8 cellular contexts compared by ENCODE assay signal in the genomic region with DNA sequence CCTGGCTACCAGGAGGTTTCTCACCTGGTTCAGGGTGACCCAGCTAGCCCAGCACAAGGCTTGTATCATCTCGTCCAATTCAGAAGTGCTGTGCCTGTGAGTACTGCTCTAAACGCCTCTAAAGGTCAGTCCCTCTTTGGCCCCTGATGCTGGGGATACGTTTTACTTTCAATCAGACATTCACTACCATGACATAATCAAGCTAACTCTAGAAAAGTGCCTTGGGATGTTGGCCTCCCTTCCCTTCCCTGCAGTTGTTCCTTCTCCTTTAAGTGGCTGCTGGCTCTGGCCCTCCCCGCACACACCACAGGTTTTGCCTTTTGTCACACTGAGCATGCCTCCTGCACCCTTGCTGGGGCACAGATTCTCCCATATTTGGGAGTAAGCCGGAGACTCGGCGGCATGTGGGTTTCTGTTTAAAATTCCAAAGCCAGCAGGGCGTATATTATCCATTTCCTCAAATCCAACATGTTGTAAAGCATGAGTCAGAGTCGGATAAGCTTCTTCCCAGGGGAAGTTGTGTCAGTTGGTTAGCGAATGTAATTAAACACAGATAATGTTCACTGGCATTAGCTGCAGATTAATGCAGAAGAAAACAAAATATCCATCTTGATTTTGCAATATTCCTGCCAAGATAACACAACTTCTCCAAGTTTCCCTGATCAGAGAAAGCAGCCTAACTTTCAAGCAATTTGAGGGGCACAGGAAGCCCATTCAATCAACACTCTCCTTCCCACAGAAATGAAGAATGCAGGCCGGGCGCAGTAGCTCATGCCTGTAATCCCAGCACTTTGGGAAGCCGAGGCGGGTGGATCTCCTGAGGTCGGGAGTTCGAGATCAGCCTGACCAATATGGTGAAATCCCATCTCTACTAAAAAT. TPM values are rescaled to one million over a fixed set of nuclear protein-coding genes. Genes with fewer than 3 reads are reported as not detected.
DNase-seq lines count a peak whose midpoint lies in the region; ATAC-seq and TF ChIP-seq lines count a peak whose summit lies in the region.

No MANE protein-coding gene starts in this region.

- H3K27me3 Mint-ChIP-seq in H9 (ENCODE audit: low read depth): no peaks in the 10 kb centered on the region
- H3K27me3 Mint-ChIP-seq in neural progenitor cell (ENCODE audit: insufficient read depth, low read depth): peaks cover 13% of the 10 kb centered on the region

- TF ChIP-seq CTCF in H9 (conservative IDR thresholded peaks at IDR 0.05) (no peak), fibroblast of pulmonary artery (IDR thresholded peaks at IDR 0.05; ENCODE audit: low read length, missing control alignments) (no peak), neural progenitor cell (IDR thresholded peaks at IDR 0.05) (no peak)

- H3K18ac ChIP-seq in H9 (ENCODE audit: insufficient read length, low read depth, low read length): peak overlapping the region; percentile 91

- H3K23me2 ChIP-seq in H9 (ENCODE audit: insufficient read length, low read depth, low read length, poor library complexity, severe bottlenecking): no peaks in the 10 kb centered on the region

- H2BK15ac ChIP-seq in H9 (ENCODE audit: low read depth, low read length): no peak overlapping the region

- H3K14ac ChIP-seq in H9 (ENCODE audit: insufficient read depth, low read length): peak overlapping the region; percentile 77; the same call in 1 of the 2 replicates

- peak overlapping the region; percentile 57 for H3K56ac ChIP-seq in H9 (ENCODE audit: insufficient read length, low read depth, low read length)

- H3F3A ChIP-seq in neural progenitor cell (ENCODE audit: low read depth): peaks cover 57% of the 10 kb centered on the region

- H2BK5ac ChIP-seq in H9 (ENCODE audit: insufficient read length, low read length): peak overlapping the region; percentile 70

- H3K4me3 ChIP-seq in SK-N-MC: peak overlapping the region; percentile 39
- H3K4me3 ChIP-seq in fibroblast of pulmonary artery (replicated peaks; ENCODE audit: low read depth, low read length): peak overlapping the region; percentile 15
- H3K4me3 ChIP-seq in neural progenitor cell: peak overlapping the region; percentile 15

- peak overlapping the region; percentile 98 for H3K27ac ChIP-seq in H9 (ENCODE audit: insufficient read length, low read depth, low read length)
- peak overlapping the region; percentile 91 for H3K27ac ChIP-seq in SK-N-MC
- H3K27ac ChIP-seq in neural progenitor cell: peak overlapping the region; percentile 96

- no peaks in the 10 kb centered on the region for H3K79me1 ChIP-seq in H9 (ENCODE audit: insufficient read depth, low read depth, low read length, poor library complexity, severe bottlenecking)

- no peak overlapping the region for H4K8ac ChIP-seq in H9 (replicated peaks; ENCODE audit: insufficient read length, low read depth, low read length)

- WGBS in H9 (ENCODE audit: extremely low coverage, insufficient read length, low lambda C conversion rate): no CpG with 5 or more reads among the region's 16 CpGs

- no peaks in the 10 kb centered on the region for H3K36me3 ChIP-seq in SK-N-MC (ENCODE audit: insufficient read depth, low read length)
- no peaks in the 10 kb centered on the region for H3K36me3 ChIP-seq in neural progenitor cell

- H4K20me1 ChIP-seq in H9 (ENCODE audit: control insufficient read depth, insufficient read depth, insufficient read length) (no peaks in the 10 kb centered on the region), neural progenitor cell (ENCODE audit: low read depth) (no peaks in the 10 kb centered on the region)

- ATAC-seq in HG03469 (IDR thresholded peaks at IDR 0.05; ENCODE audit: unreplicated experiment): no peak
- ATAC-seq in HG03135 (IDR thresholded peaks at IDR 0.05; ENCODE audit: unreplicated experiment): no peak
- no peak for ATAC-seq in GM19035 (IDR thresholded peaks at IDR 0.05; ENCODE audit: unreplicated experiment)

- H3K4me2 ChIP-seq in H9 (ENCODE audit: insufficient read depth, insufficient read length, low read length): peak overlapping the region; percentile 29
- H3K4me2 ChIP-seq in neural progenitor cell: peak overlapping the region; percentile 52

- no peak overlapping the region for H2AFZ ChIP-seq in H9 (ENCODE audit: low read length)
- peak overlapping the region; percentile 1 for H2AFZ ChIP-seq in neural progenitor cell (replicated peaks)

- H2BK20ac ChIP-seq in H9 (ENCODE audit: low read depth, low read length, poor library complexity, severe bottlenecking): no peak overlapping the region

- no peak overlapping the region for H4K5ac ChIP-seq in H9 (ENCODE audit: insufficient read length, low read depth, low read length)

- H3K9me3 Mint-ChIP-seq in H9 (no peaks in the 10 kb centered on the region), neural progenitor cell (no peaks in the 10 kb centered on the region)

- peak overlapping the region; percentile 35 for H3K9ac ChIP-seq in H9 (ENCODE audit: extremely low read depth, insufficient read length, low read length)
- peak overlapping the region; percentile 69 for H3K9ac ChIP-seq in SK-N-MC (ENCODE audit: insufficient read length)
- H3K9ac ChIP-seq in neural progenitor cell: no peak overlapping the region

- no peak overlapping the region for H3K23ac ChIP-seq in H9 (ENCODE audit: insufficient read length, low read depth, low read length)

- DNase-seq in H9: peak; percentile 98
- peak; percentile 94 for DNase-seq in SK-N-MC (ENCODE audit: low read depth, low spot score)
- peak; percentile 99 for DNase-seq in fibroblast of pulmonary artery (ENCODE audit: low read depth)
- peak; percentile 95 for DNase-seq in neural progenitor cell (ENCODE audit: low spot score)
- DNase-seq in OCI-M1 (lab: John Stamatoyannopoulos, UW): no peak

- peaks cover 47 to 72% of the 10 kb centered on the region in 2 experiments for H3K4me1 Mint-ChIP-seq in H9
- peaks cover 56% of the 10 kb centered on the region for H3K4me1 Mint-ChIP-seq in neural progenitor cell

- H3K4me3 Mint-ChIP-seq in H9 (peak overlapping the region; percentile 41 to 67), neural progenitor cell (peak overlapping the region; percentile 74)

- H3K36me3 Mint-ChIP-seq in H9 (ENCODE audit: insufficient read depth in 1 of 3, low read depth in 3 of 3) (no peaks in the 10 kb centered on the region), neural progenitor cell (no peaks in the 10 kb centered on the region)

- peak overlapping the region; percentile 61 for H3T11ph ChIP-seq in H9 (ENCODE audit: low read length)

- peaks cover 9% of the 10 kb centered on the region; the same call in 1 of the 2 replicates for H3K4me1 ChIP-seq in H9 (ENCODE audit: insufficient read depth, low read length)
- peaks cover 34% of the 10 kb centered on the region for H3K4me1 ChIP-seq in neural progenitor cell

- no peaks in the 10 kb centered on the region for H3K9me3 ChIP-seq in H9 (ENCODE audit: control insufficient read depth, low read depth, low read length)
- H3K9me3 ChIP-seq in SK-N-MC (ENCODE audit: low read depth, low read length): no peaks in the 10 kb centered on the region
- H3K9me3 ChIP-seq in neural progenitor cell (ENCODE audit: low read depth): no peaks in the 10 kb centered on the region

- H3K79me2 ChIP-seq in H9 (ENCODE audit: insufficient read depth, low read length) (no peaks in the 10 kb centered on the region), neural progenitor cell (ENCODE audit: low read depth) (no peaks in the 10 kb centered on the region)

- peak overlapping the region; percentile 95 for H2BK120ac ChIP-seq in H9 (ENCODE audit: low read depth, low read length, poor library complexity, severe bottlenecking)

- peak overlapping the region; percentile 99 to 100 (median 100) for H3K27ac Mint-ChIP-seq in H9
- peak overlapping the region; percentile 99 for H3K27ac Mint-ChIP-seq in neural progenitor cell

- peak overlapping the region; percentile 21 for H2AK5ac ChIP-seq in H9 (ENCODE audit: insufficient read length, low read length)

- peak overlapping the region; percentile 22 for H4K91ac ChIP-seq in H9 (ENCODE audit: insufficient read length, low read depth, low read length)

- H2BK12ac ChIP-seq in H9 (ENCODE audit: insufficient read length, low read depth, low read length): peak overlapping the region; percentile 27

- H3K27me3 ChIP-seq in H9 (ENCODE audit: insufficient read depth, low read length) (no peaks in the 10 kb centered on the region), neural progenitor cell (no peaks in the 10 kb centered on the region)

- H3K4ac ChIP-seq in H9 (ENCODE audit: low read depth, low read length): peak overlapping the region; percentile 58; the same call in 1 of the 2 replicates

RNA-seq across cellular contexts. Expression of gene VCL, which starts 31.8 kb away (rescaled TPM):
- 291 and 296 TPM in 2 replicates for total RNA-seq in H9 (2021)
- 96.9 and 104 TPM in 2 replicates for total RNA-seq in neural progenitor cell (ENCODE audit: low replicate concordance)

RNA-seq across cellular contexts. Expression of gene PLAU, which starts 55.2 kb away (rescaled TPM):
- total RNA-seq in H9 (2021): 15.0 and 16.2 TPM in 2 replicates
- 7.6 and 10.7 TPM in 2 replicates for total RNA-seq in neural progenitor cell (ENCODE audit: low replicate concordance)
